ENCODE assay signal across 16 cellular contexts in genomic region chr2:217242947-217243346, GRCh38.
DNase-seq lines count a peak whose midpoint lies in the region; ATAC-seq and TF ChIP-seq lines count a peak whose summit lies in the region.
"Had no signal": no experiment of that assay in that cellular context is flagged by ENCODE, and none has a peak within 500 bp of the region (broad histone marks: within the 10 kb centered on the region; RNA-seq: fewer than 3 reads in every experiment).

No MANE protein-coding gene starts in this region.

- H3K23ac ChIP-seq in IMR-90 (ENCODE audit: low read depth, low read length), result no peak overlapping the region

- CTCF ChIA-PET in HEK293T (lab: Yijun Ruan, JAX) (no interaction called here), IMR-90 (lab: Yijun Ruan, JAX) (interaction anchor here (0.8 to 0.9 kb wide), 2 partner anchors 12 to 139 kb away, joined by 3 read pairs; no protein-coding TSS in a partner anchor)

- no peak overlapping the region for H2AK9ac ChIP-seq in IMR-90 (replicated peaks; ENCODE audit: low read depth, low read length, poor library complexity)

- peak overlapping the region; percentile 99; the same call in 1 of the 2 replicates for H2AK5ac ChIP-seq in IMR-90 (ENCODE audit: low read depth, low read length)

- no peak overlapping the region for H2BK5ac ChIP-seq in IMR-90 (ENCODE audit: low read depth, low read length, poor library complexity, severe bottlenecking)

- peak overlapping the region; percentile 74; the same call in 1 of the 2 replicates for H2BK20ac ChIP-seq in IMR-90 (ENCODE audit: low read depth, low read length)

- H3K79me2 ChIP-seq in neural cell (replicated peaks; ENCODE audit: insufficient read depth, low read length), result no peaks in the 10 kb centered on the region

- TF ChIP-seq POLR2A in IMR-90 (IDR thresholded peaks at IDR 0.05; ENCODE audit: low read depth, low read length), result no peak

- H4K5ac ChIP-seq in IMR-90 (ENCODE audit: low read depth, low read length), result no peak overlapping the region; the same call in 1 of the 2 replicates

- no peak overlapping the region; the same call in 1 of the 2 replicates for H3K27ac ChIP-seq in IMR-90 (ENCODE audit: insufficient read depth, low read length)
- peak overlapping the region; percentile 35 for H3K27ac ChIP-seq in neural cell (ENCODE audit: low read length)

- no peak overlapping the region; the same call in 1 of the 2 replicates for H4K91ac ChIP-seq in IMR-90 (ENCODE audit: insufficient read depth, low read depth, low read length)

- no peak overlapping the region; the same call in 1 of the 2 replicates for H3K56ac ChIP-seq in IMR-90 (ENCODE audit: extremely low read depth, insufficient read depth, low read length)

- no peak overlapping the region for H3K14ac ChIP-seq in IMR-90 (replicated peaks; ENCODE audit: low read depth, low read length)

- intact Hi-C loops in IMR-90 (cut with micrococcal nuclease), result no loop called here

- H2BK15ac ChIP-seq in IMR-90 (ENCODE audit: low read depth, low read length), result peak overlapping the region; percentile 82; the same call in 2 of the 3 replicates

- no peaks in the 10 kb centered on the region for H3K36me3 ChIP-seq in IMR-90 (ENCODE audit: control insufficient read depth, insufficient read depth, low read length)
- H3K36me3 ChIP-seq in neural cell (ENCODE audit: insufficient read depth, low read length), result no peaks in the 10 kb centered on the region
- H3K36me3 ChIP-seq: HAP-1 had no signal

- POLR2A ChIA-PET in HEK293T (lab: Yijun Ruan, JAX) (no interaction called here), IMR-90 (lab: Charles Lee; ENCODE audit: unreplicated experiment) (no interaction called here)

- dilution Hi-C loops in IMR-90 (cut with HindIII; ENCODE audit: low sequenced_read_pairs, unreplicated experiment), result no loop called here

- in situ Hi-C loops in IMR-90 (cut with MboI; ENCODE audit: low sequenced_read_pairs), result no loop called here
- in situ Hi-C loops in GM13977 (cut with MboI; ENCODE audit: low pct_unique_long_range_greater_than_20kb, low sequenced_read_pairs, unreplicated experiment), result no loop called here

- no peak overlapping the region for H3K9ac ChIP-seq in IMR-90 (ENCODE audit: low read depth, low read length)
- H3K9ac ChIP-seq in neural cell (ENCODE audit: low read length), result no peak overlapping the region

- H3K9me3 ChIP-seq in IMR-90 (ENCODE audit: control insufficient read depth, insufficient read depth, low read length) (no peaks in the 10 kb centered on the region), neural cell (ENCODE audit: low read length) (no peaks in the 10 kb centered on the region)
- H3K9me3 ChIP-seq: HAP-1 had no signal

- H3K4me1 ChIP-seq in IMR-90 (ENCODE audit: control insufficient read depth, insufficient read depth, low read length), result peaks cover 11% of the 10 kb centered on the region

- peak overlapping the region; percentile 78 for H2BK120ac ChIP-seq in IMR-90 (ENCODE audit: low read depth, low read length)

- H3K27me3 ChIP-seq in IMR-90 (ENCODE audit: control insufficient read depth, insufficient read depth, low read length) (no peaks in the 10 kb centered on the region), neural cell (ENCODE audit: insufficient read depth, low read depth, low read length) (no peaks in the 10 kb centered on the region)

- ATAC-seq in IMR-90 (ENCODE audit: low read depth) (no peak), GM21619 (IDR thresholded peaks at IDR 0.05; ENCODE audit: unreplicated experiment) (no peak)
- ATAC-seq: GM12878 had no signal

- H3K4ac ChIP-seq in IMR-90 (ENCODE audit: low read depth, low read length), result no peak overlapping the region; the same call in 1 of the 2 replicates

- peaks cover 11% of the 10 kb centered on the region for H3K9me1 ChIP-seq in IMR-90 (ENCODE audit: insufficient read depth, low read length)

- no peaks in the 10 kb centered on the region for H4K20me1 ChIP-seq in IMR-90 (ENCODE audit: insufficient read depth, low read length)
- H4K20me1 ChIP-seq in neural cell (ENCODE audit: insufficient read depth), result no peaks in the 10 kb centered on the region

- no TSS peak for BruUV-seq in IMR-90 (replicated peaks; lab: Mats Ljungman, UMichigan)

- H3K18ac ChIP-seq in IMR-90 (ENCODE audit: low read depth, low read length), result peak overlapping the region; percentile 87

- no peak for TF ChIP-seq RAD21 in IMR-90 (IDR thresholded peaks at IDR 0.05; ENCODE audit: low read length)
- TF ChIP-seq RAD21 in neural cell (conservative IDR thresholded peaks at IDR 0.05), result no peak

- no peak for DNase-seq in HEK293T (ENCODE audit: extremely low spot score)
- no peak for DNase-seq in IMR-90
- DNase-seq in SK-N-DZ (ENCODE audit: low spot score), result peak; percentile 70
- DNase-seq in GDM1 (lab: John Stamatoyannopoulos, UW), result no peak
- no peak for DNase-seq in GM13977 (ENCODE audit: low spot score)
- DNase-seq: C1 segment of cervical spinal cord; Calu3; CD4-positive, alpha-beta memory T cell; COR-L47; DMS153; DND-41; GOT3 had no signal

- H4K8ac ChIP-seq in IMR-90 (ENCODE audit: low read depth in 2 of 2, low read length in 2 of 2), result peak overlapping the region; percentile 67 to 87; a peak in 2 of 4 replicates

- TF ChIP-seq EP300 in neural cell (conservative IDR thresholded peaks at IDR 0.05; ENCODE audit: poor library complexity, severe bottlenecking), result peak; percentile 53

- TF ChIP-seq CTCF in IMR-90 (conservative IDR thresholded peaks at IDR 0.05; ENCODE audit: low read depth, low read length) (no peak), neural cell (IDR thresholded peaks at IDR 0.05; ENCODE audit: poor library complexity, severe bottlenecking) (no peak), GM13977 (IDR thresholded peaks at IDR 0.05; ENCODE audit: extremely low read depth, insufficient read depth, missing control alignments) (no peak)

- peaks cover 8 to 18% of the 10 kb centered on the region in 2 experiments; a peak in 3 of 4 replicates for H3K79me1 ChIP-seq in IMR-90 (ENCODE audit: low read depth in 1 of 2, low read length in 2 of 2)

- no peak overlapping the region for H3K4me3 ChIP-seq in IMR-90 (ENCODE audit: insufficient read depth, low read depth, low read length)
- no peak overlapping the region for H3K4me3 ChIP-seq in neural cell (ENCODE audit: low read length)
- H3K4me3 ChIP-seq: GM12878, HAP-1 had no signal

- H2AFZ ChIP-seq in IMR-90 (replicated peaks; ENCODE audit: low read length, poor library complexity) (no peak overlapping the region), neural cell (ENCODE audit: low read depth, low read length) (no peak overlapping the region)

- H3F3A ChIP-seq in neural cell (ENCODE audit: insufficient read depth, low read length, poor library complexity, severe bottlenecking), result no peaks in the 10 kb centered on the region

- H3K4me2 ChIP-seq in IMR-90 (ENCODE audit: low read depth, low read length) (no peak overlapping the region), neural cell (ENCODE audit: low read length) (no peak overlapping the region)

- no CpG with 5 or more reads among the region's 3 CpGs for WGBS in IMR-90 (ENCODE audit: extremely low coverage in 2 of 2, insufficient read length in 1 of 2), 2 experiments

- no peaks in the 10 kb centered on the region for H3K9me2 ChIP-seq in neural cell (ENCODE audit: insufficient read depth, low read length)

TF ChIP-seq in HEK293T, 16 proteins besides CTCF, POLR2A, EP300 and RAD21:
- TF ChIP-seq NFRKB (IDR thresholded peaks at IDR 0.05), result no peak
- TF ChIP-seq PKNOX1 (IDR thresholded peaks at IDR 0.05), result 0 out of 2 replicates have a peak, but pooled peaks have one; percentile 9
TF ChIP-seq in HEK293T: peak in this region for 1.

TF ChIP-seq in IMR-90, 13 proteins besides CTCF, POLR2A, EP300 and RAD21:
- no peak for TF ChIP-seq FOS (IDR thresholded peaks at IDR 0.05; ENCODE audit: low read depth, low read length)
- TF ChIP-seq BHLHE40 (IDR thresholded peaks at IDR 0.05; ENCODE audit: low read depth, low read length), result no peak
- no peak for TF ChIP-seq MAFK (IDR thresholded peaks at IDR 0.05; ENCODE audit: low read depth, low read length)
- TF ChIP-seq SMC3 (IDR thresholded peaks at IDR 0.05; ENCODE audit: low read depth, low read length), result no peak
- TF ChIP-seq RFX5 (IDR thresholded peaks at IDR 0.05; ENCODE audit: low read depth, low read length), result no peak
- no peak for TF ChIP-seq ELK1 (IDR thresholded peaks at IDR 0.05; ENCODE audit: borderline replicate concordance, low read depth, low read length)
- no peak for TF ChIP-seq MAZ (IDR thresholded peaks at IDR 0.05; ENCODE audit: borderline replicate concordance, low read depth, low read length)
TF ChIP-seq in IMR-90: peak in this region for 0.

TF ChIP-seq in neural cell, 6 proteins besides CTCF, POLR2A, EP300 and RAD21:
- TF ChIP-seq MXI1 (conservative IDR thresholded peaks at IDR 0.05; ENCODE audit: poor library complexity, severe bottlenecking) (no peak), POLR2AphosphoS5 (IDR thresholded peaks at IDR 0.05) (no peak), SMC3 (conservative IDR thresholded peaks at IDR 0.05; ENCODE audit: poor library complexity) (no peak), EZH2 (IDR thresholded peaks at IDR 0.05; ENCODE audit: borderline replicate concordance, insufficient read depth, low read length, poor library complexity, severe bottlenecking) (no peak), TAF1 (IDR thresholded peaks at IDR 0.05; ENCODE audit: low read depth) (no peak)
- TF ChIP-seq, protein P1, sequence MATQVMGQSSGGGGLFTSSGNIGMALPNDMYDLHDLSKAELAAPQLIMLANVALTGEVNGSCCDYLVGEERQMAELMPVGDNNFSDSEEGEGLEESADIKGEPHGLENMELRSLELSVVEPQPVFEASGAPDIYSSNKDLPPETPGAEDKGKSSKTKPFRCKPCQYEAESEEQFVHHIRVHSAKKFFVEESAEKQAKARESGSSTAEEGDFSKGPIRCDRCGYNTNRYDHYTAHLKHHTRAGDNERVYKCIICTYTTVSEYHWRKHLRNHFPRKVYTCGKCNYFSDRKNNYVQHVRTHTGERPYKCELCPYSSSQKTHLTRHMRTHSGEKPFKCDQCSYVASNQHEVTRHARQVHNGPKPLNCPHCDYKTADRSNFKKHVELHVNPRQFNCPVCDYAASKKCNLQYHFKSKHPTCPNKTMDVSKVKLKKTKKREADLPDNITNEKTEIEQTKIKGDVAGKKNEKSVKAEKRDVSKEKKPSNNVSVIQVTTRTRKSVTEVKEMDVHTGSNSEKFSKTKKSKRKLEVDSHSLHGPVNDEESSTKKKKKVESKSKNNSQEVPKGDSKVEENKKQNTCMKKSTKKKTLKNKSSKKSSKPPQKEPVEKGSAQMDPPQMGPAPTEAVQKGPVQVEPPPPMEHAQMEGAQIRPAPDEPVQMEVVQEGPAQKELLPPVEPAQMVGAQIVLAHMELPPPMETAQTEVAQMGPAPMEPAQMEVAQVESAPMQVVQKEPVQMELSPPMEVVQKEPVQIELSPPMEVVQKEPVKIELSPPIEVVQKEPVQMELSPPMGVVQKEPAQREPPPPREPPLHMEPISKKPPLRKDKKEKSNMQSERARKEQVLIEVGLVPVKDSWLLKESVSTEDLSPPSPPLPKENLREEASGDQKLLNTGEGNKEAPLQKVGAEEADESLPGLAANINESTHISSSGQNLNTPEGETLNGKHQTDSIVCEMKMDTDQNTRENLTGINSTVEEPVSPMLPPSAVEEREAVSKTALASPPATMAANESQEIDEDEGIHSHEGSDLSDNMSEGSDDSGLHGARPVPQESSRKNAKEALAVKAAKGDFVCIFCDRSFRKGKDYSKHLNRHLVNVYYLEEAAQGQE (IDR thresholded peaks at IDR 0.05; ENCODE audit: borderline replicate concordance), result no peak
